ENCODE assay signal across 10 cellular contexts in the genomic region with DNA sequence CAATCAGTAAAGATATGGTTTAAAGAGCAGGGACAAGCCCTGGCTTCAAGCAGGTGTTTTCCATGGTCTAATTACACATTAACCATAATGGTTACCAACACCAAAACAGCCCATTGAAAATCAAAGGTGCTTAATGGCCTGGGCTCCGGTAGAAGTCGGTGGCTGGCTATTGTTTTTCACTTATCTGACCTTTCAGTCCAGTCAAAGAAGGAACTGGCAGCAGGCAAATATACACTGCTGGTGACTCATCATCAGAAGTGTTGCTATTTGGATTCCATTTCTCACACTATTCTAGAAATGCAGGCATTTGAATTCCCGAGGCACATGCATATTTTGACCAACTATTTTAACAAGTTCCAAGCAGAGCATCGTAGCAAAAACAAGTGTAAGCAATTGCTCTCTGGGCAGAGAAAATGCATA. TPM values are rescaled to one million over a fixed set of nuclear protein-coding genes. Genes with fewer than 3 reads are reported as not detected.
A peak's percentile ranks its signal among the peaks of the same experiment; 100 is the strongest.
DNase-seq lines count a peak whose midpoint lies in the region; ATAC-seq and TF ChIP-seq lines count a peak whose summit lies in the region.
"Had no signal": no experiment of that assay in that cellular context is flagged by ENCODE, and none has a peak within 500 bp of the region (broad histone marks: within the 10 kb centered on the region; RNA-seq: fewer than 3 reads in every experiment).

No MANE protein-coding gene starts in this region.

- H3K9me2 ChIP-seq in hepatocyte (replicated peaks; ENCODE audit: insufficient read depth): no peaks in the 10 kb centered on the region

- H2AFZ ChIP-seq in hepatocyte: no peak overlapping the region

- no peaks in the 10 kb centered on the region for H3K79me2 ChIP-seq in hepatocyte

- H3K4me1 ChIP-seq in hepatocyte (ENCODE audit: insufficient read depth): peaks cover 21% of the 10 kb centered on the region

- no peaks in the 10 kb centered on the region for H3K9me3 ChIP-seq in hepatocyte (ENCODE audit: low read depth)
- H3K9me3 ChIP-seq: BE2C had no signal

- TF ChIP-seq CTCF in AG10803 (conservative IDR thresholded peaks at IDR 0.05; ENCODE audit: low read length) (no peak), hepatocyte (IDR thresholded peaks at IDR 0.05; ENCODE audit: poor library complexity) (no peak)

- WGBS in hepatocyte (ENCODE audit: low lambda C conversion rate, missing lambda C conversion rate): 9% methylated on average over 4 of the region's 4 CpGs

- peak; percentile 62 for ATAC-seq in GM21723 (IDR thresholded peaks at IDR 0.05; ENCODE audit: unreplicated experiment)

- H3K4me3 ChIP-seq in AG10803 (ENCODE audit: low read length): no peak overlapping the region
- H3K4me3 ChIP-seq in hepatocyte: no peak overlapping the region

- H3K36me3 ChIP-seq in hepatocyte (replicated peaks; ENCODE audit: insufficient read depth, low read depth): no peaks in the 10 kb centered on the region
- H3K36me3 ChIP-seq: BE2C had no signal

- H4K20me1 ChIP-seq in hepatocyte (ENCODE audit: insufficient read depth, poor library complexity, severe bottlenecking): no peaks in the 10 kb centered on the region

- no peaks in the 10 kb centered on the region for H3K27me3 ChIP-seq in hepatocyte
- H3K27me3 ChIP-seq: BE2C had no signal

- intact Hi-C loops in posterior cingulate gyrus (cut with DNase I): no loop called here

- DNase-seq in AG10803 (ENCODE audit: low read depth) (peak; percentile 48), NCI-H69 (lab: John Stamatoyannopoulos, UW) (peak; percentile 58), hepatocyte (ENCODE audit: low spot score) (peak; percentile 44), medulla oblongata (ENCODE audit: extremely low spot score) (no peak), NCI-H1417 (lab: John Stamatoyannopoulos, UW) (no peak), HK-2 (ENCODE audit: unreplicated experiment) (no peak), posterior cingulate gyrus (no peak)
- DNase-seq: BE2C had no signal

- H3K4me2 ChIP-seq in hepatocyte: peak overlapping the region; percentile 25
- H3K4me2 ChIP-seq: KMS-11 had no signal

- H3K27ac ChIP-seq in hepatocyte: peak overlapping the region; percentile 35
- H3K27ac ChIP-seq: KMS-11 had no signal

RNA-seq across cellular contexts. Expression of gene GABRP, which starts 26.3 kb away (rescaled TPM):
- total RNA-seq in hepatocyte: 91.4 and 94.1 TPM in 2 replicates
- 136 and 192 TPM in 2 replicates for polyA plus RNA-seq in hepatocyte

Comparison
In these comparisons a context has a peak if more than half of its experiments do, and no peak if none do; other contexts are left out.
1. DNase-seq: peak in AG10803 (single experiment), NCI-H69 (single experiment) and hepatocyte (single experiment); none in medulla oblongata (single experiment), NCI-H1417 (0 of 3), HK-2 (single experiment) and posterior cingulate gyrus (0 of 10).